ENCODE assay signal across 7 cellular contexts in genomic region chr21:34524671-34525601, GRCh38. TPM values are rescaled to one million over a fixed set of nuclear protein-coding genes. Genes with fewer than 3 reads are reported as not detected.
DNase-seq lines count a peak whose midpoint lies in the region; ATAC-seq and TF ChIP-seq lines count a peak whose summit lies in the region.

No MANE protein-coding gene starts in this region.

- TF ChIP-seq CTCF in MCF 10A (IDR thresholded peaks at IDR 0.05; ENCODE audit: unreplicated experiment): no peak

- BruUV-seq in MCF 10A (replicated peaks; lab: Mats Ljungman, UMichigan): no TSS peak

- no peaks in the 10 kb centered on the region for H3K9me3 ChIP-seq in HUES48 (ENCODE audit: control insufficient read depth, insufficient read depth, low read length)

- peak overlapping the region; percentile 1 for H3K4me3 Mint-ChIP-seq in MCF 10A (ENCODE audit: unreplicated experiment)

- no peaks in the 10 kb centered on the region for H3K9me3 Mint-ChIP-seq in MCF 10A (ENCODE audit: unreplicated experiment)

- peaks cover 12% of the 10 kb centered on the region for H3K36me3 Mint-ChIP-seq in MCF 10A (ENCODE audit: insufficient read depth, unreplicated experiment)

- H3K36me3 ChIP-seq in HUES48 (ENCODE audit: control insufficient read depth, insufficient read depth, low read length): no peaks in the 10 kb centered on the region

- intact Hi-C loops in MCF 10A (cut with micrococcal nuclease): no loop called here

- peaks cover 22% of the 10 kb centered on the region for H3K4me1 Mint-ChIP-seq in MCF 10A (ENCODE audit: insufficient read depth, unreplicated experiment)

- H3K27me3 Mint-ChIP-seq in MCF 10A (ENCODE audit: insufficient read depth, unreplicated experiment): no peaks in the 10 kb centered on the region

- peaks cover 6% of the 10 kb centered on the region; the same call in 1 of the 2 replicates for H3K27me3 ChIP-seq in HUES48 (ENCODE audit: control insufficient read depth, insufficient read depth, low read length)

- H3K9ac ChIP-seq in HUES48 (ENCODE audit: low read depth, low read length): 0 out of 2 replicates have a peak overlapping the region, but pooled peaks have one; percentile 2

- H3K27ac Mint-ChIP-seq in MCF 10A (ENCODE audit: low read depth, unreplicated experiment): peak overlapping the region; percentile 90

- peak overlapping the region; percentile 16 for H3K27ac ChIP-seq in HUES48 (ENCODE audit: low read depth, low read length)

- ATAC-seq in left lobe of liver (peak; percentile 5), GM18909 (IDR thresholded peaks at IDR 0.05; ENCODE audit: poor library complexity, unreplicated experiment) (no peak)

- peaks cover 53% of the 10 kb centered on the region for H3K4me1 ChIP-seq in HUES48 (ENCODE audit: control insufficient read depth, insufficient read depth, low read length)

- DNase-seq in MCF 10A (ENCODE audit: unreplicated experiment): no peak
- DNase-seq in left lobe of liver (ENCODE audit: low spot score): no peak
- DNase-seq in stromal cell of bone marrow (ENCODE audit: low read depth): peak; percentile 63
- no peak for DNase-seq in DMS 273 treated with DMSO at 0.1 percent for 48 hours (lab: John Stamatoyannopoulos, UW)
- no peak for DNase-seq in CD1c-positive myeloid dendritic cell (ENCODE audit: extremely low spot score)

- CTCF ChIA-PET in MCF 10A (lab: Yijun Ruan, JAX): interaction anchor here (1.1 to 1.6 kb wide), 3 partner anchors 19 to 78 kb away, joined by 4 read pairs; no protein-coding TSS in a partner anchor

- peak overlapping the region; percentile 0; the same call in 1 of the 2 replicates for H3K4me3 ChIP-seq in HUES48 (ENCODE audit: low read depth, low read length)

- POLR2A ChIA-PET in MCF 10A (lab: Yijun Ruan, JAX): interaction anchor here (0.6 to 2.3 kb wide), 7 partner anchors 9 to 1538 kb away, joined by 3 to 22 read pairs (median 3); no protein-coding TSS in a partner anchor

RNA-seq across cellular contexts. Expression of gene KCNE1, which starts 12.9 kb away (rescaled TPM):
- total RNA-seq in MCF 10A (2022) (0.14 and 0.20 TPM in 2 replicates), left lobe of liver (2.0 TPM)
